Comparison of ENCODE assay signal across 11 cellular contexts in genomic region chr2:219851801-219852481, GRCh38.
DNase-seq lines count a peak whose midpoint lies in the region; ATAC-seq, FAIRE-seq and TF ChIP-seq lines count a peak whose summit lies in the region.
"Had no signal": no experiment of that assay in that cellular context is flagged by ENCODE, and none has a peak within 500 bp of the region (broad histone marks: within the 10 kb centered on the region; RNA-seq: fewer than 3 reads in every experiment).

No MANE protein-coding gene starts in this region.

- no peak overlapping the region for H2BK5ac ChIP-seq in IMR-90 (ENCODE audit: low read depth, low read length, poor library complexity, severe bottlenecking)

- no peaks in the 10 kb centered on the region for H3K9me1 ChIP-seq in IMR-90 (ENCODE audit: insufficient read depth, low read length)

- H3K79me1 ChIP-seq in IMR-90 (ENCODE audit: low read depth in 1 of 2, low read length in 2 of 2), result no peaks in the 10 kb centered on the region

- no peak for TF ChIP-seq EP300 in A549 (IDR thresholded peaks at IDR 0.05)

- no peaks in the 10 kb centered on the region for H3K9me3 Mint-ChIP-seq in nephron

- POLR2A ChIA-PET in A549 (lab: Yijun Ruan, JAX), result no interaction called here
- POLR2A ChIA-PET in IMR-90 (lab: Charles Lee; ENCODE audit: unreplicated experiment), result no interaction called here

- H2BK120ac ChIP-seq in IMR-90 (ENCODE audit: low read depth, low read length), result no peak overlapping the region

- no peak overlapping the region for H3K4ac ChIP-seq in IMR-90 (ENCODE audit: low read depth, low read length)

- no peak overlapping the region for H3K18ac ChIP-seq in IMR-90 (ENCODE audit: low read depth, low read length)

- WGBS in A549 (ENCODE audit: missing lambda C conversion rate), result 9% methylated on average over 20 of the region's 22 CpGs
- WGBS in IMR-90 (ENCODE audit: extremely low coverage in 2 of 2, insufficient read length in 1 of 2), 2 experiments, result 22% methylated on average over 9 of the region's 22 CpGs; no CpG with 5 or more reads in 1 of the 2 experiments
- WGBS in ectodermal cell, 2 experiments, result 56 to 67% methylated on average over 22 of the region's 22 CpGs

- H3K27me3 Mint-ChIP-seq in nephron (ENCODE audit: low read depth), result peaks cover 25% of the 10 kb centered on the region

- peak overlapping the region; percentile 32 for H2AK9ac ChIP-seq in IMR-90 (replicated peaks; ENCODE audit: low read depth, low read length, poor library complexity)

- H3K4me3 Mint-ChIP-seq in nephron, result peak overlapping the region in 2 of 3 experiments; percentile 4 to 7

- H4K5ac ChIP-seq in IMR-90 (ENCODE audit: low read depth, low read length), result no peak overlapping the region; the same call in 1 of the 2 replicates

- H3K9me3 ChIP-seq in A549, result no peaks in the 10 kb centered on the region
- no peaks in the 10 kb centered on the region for H3K9me3 ChIP-seq in IMR-90 (ENCODE audit: control insufficient read depth, insufficient read depth, low read length)
- no peaks in the 10 kb centered on the region for H3K9me3 ChIP-seq in ectodermal cell (ENCODE audit: control insufficient read depth, low read length)

- in situ Hi-C loops in IMR-90 (cut with MboI; ENCODE audit: low sequenced_read_pairs), result no loop called here

- FAIRE-seq in A549 (lab: Jason Lieb, UNC), result no peak
- FAIRE-seq: islet of Langerhans had no signal

- H3K9ac ChIP-seq in IMR-90 (ENCODE audit: low read depth, low read length), result no peak overlapping the region
- H3K9ac ChIP-seq: KMS-11 had no signal

- H4K8ac ChIP-seq in IMR-90 (ENCODE audit: low read depth in 2 of 2, low read length in 2 of 2), result no peak overlapping the region

- H2AFZ ChIP-seq in IMR-90 (replicated peaks; ENCODE audit: low read length, poor library complexity), result peak overlapping the region; percentile 76

- intact Hi-C loops in IMR-90 (cut with micrococcal nuclease), result no loop called here

- no peaks in the 10 kb centered on the region for H4K20me1 ChIP-seq in IMR-90 (ENCODE audit: insufficient read depth, low read length)

- CTCF ChIA-PET in A549 (lab: Yijun Ruan, JAX), result no interaction called here
- CTCF ChIA-PET in IMR-90 (lab: Yijun Ruan, JAX), result interaction anchor here (0.9 kb wide), 1 partner anchor 26 kb away, joined by 3 read pairs; no protein-coding TSS in a partner anchor

- ATAC-seq in A549 (peak; percentile 62 to 72), IMR-90 (ENCODE audit: low read depth) (peak; percentile 54)

- H3K27me3 ChIP-seq in IMR-90 (ENCODE audit: control insufficient read depth, insufficient read depth, low read length), result peaks cover 23% of the 10 kb centered on the region
- H3K27me3 ChIP-seq in ectodermal cell (ENCODE audit: control insufficient read depth, insufficient read depth, low read length, poor library complexity, severe bottlenecking), result no peaks in the 10 kb centered on the region

- H3K27ac Mint-ChIP-seq in nephron, result peak overlapping the region; percentile 7 to 36 (median 21)

- dilution Hi-C loops in IMR-90 (cut with HindIII; ENCODE audit: low sequenced_read_pairs, unreplicated experiment), result no loop called here

- H3K4me2 ChIP-seq in A549 (peak overlapping the region; percentile 52), IMR-90 (ENCODE audit: low read depth, low read length) (peak overlapping the region; percentile 59)
- H3K4me2 ChIP-seq: KMS-11 had no signal

- H3K23ac ChIP-seq in IMR-90 (ENCODE audit: low read depth, low read length), result no peak overlapping the region

- no peak overlapping the region for H4K91ac ChIP-seq in IMR-90 (ENCODE audit: insufficient read depth, low read depth, low read length)

- no peak for TF ChIP-seq CTCF in A549 (IDR thresholded peaks at IDR 0.05)
- no peak for TF ChIP-seq CTCF in IMR-90 (conservative IDR thresholded peaks at IDR 0.05; ENCODE audit: low read depth, low read length)
- no peak for TF ChIP-seq CTCF in nephron (IDR thresholded peaks at IDR 0.05; ENCODE audit: unreplicated experiment in 3 of 3)

- TF ChIP-seq RAD21 in A549 (conservative IDR thresholded peaks at IDR 0.05 in 1 of 2, IDR thresholded peaks at IDR 0.05 in 1 of 2) (no peak), IMR-90 (IDR thresholded peaks at IDR 0.05; ENCODE audit: low read length) (no peak)

- TF ChIP-seq POLR2A in A549 (IDR thresholded peaks at IDR 0.05; ENCODE audit: low read length), result no peak
- TF ChIP-seq POLR2A in IMR-90 (IDR thresholded peaks at IDR 0.05; ENCODE audit: low read depth, low read length), result no peak

- H2AK5ac ChIP-seq in IMR-90 (ENCODE audit: low read depth, low read length), result no peak overlapping the region

- H3K4me3 ChIP-seq in A549 (peak overlapping the region; percentile 14; the same call in 2 of the 3 replicates), IMR-90 (ENCODE audit: insufficient read depth, low read depth, low read length) (peak overlapping the region; percentile 23; the same call in 1 of the 2 replicates), ectodermal cell (ENCODE audit: insufficient read depth, low read depth, low read length) (no peak overlapping the region)

- H3K56ac ChIP-seq in IMR-90 (ENCODE audit: extremely low read depth, insufficient read depth, low read length), result no peak overlapping the region

- no peak overlapping the region for H2BK20ac ChIP-seq in IMR-90 (ENCODE audit: low read depth, low read length)

- H2BK15ac ChIP-seq in IMR-90 (ENCODE audit: low read depth, low read length), result no peak overlapping the region

- DNase-seq in A549 (ENCODE audit: low read depth in 1 of 2, low spot score in 1 of 2) (peak in 1 of 2 experiments; percentile 21), IMR-90 (peak; percentile 23), germinal center (ENCODE audit: low spot score) (no peak), ureter (ENCODE audit: low spot score) (no peak), NCI-H69 (lab: John Stamatoyannopoulos, UW) (no peak)
- no peak for DNase-seq in activated CD4-positive, alpha-beta T cell treated with anti-CD3 and anti-CD28 coated beads for 48 hours
- DNase-seq: dermis blood vessel endothelial cell had no signal

- no peak overlapping the region for H3K14ac ChIP-seq in IMR-90 (replicated peaks; ENCODE audit: low read depth, low read length)

- no peaks in the 10 kb centered on the region for H3K36me3 Mint-ChIP-seq in nephron (ENCODE audit: low read depth)

- peak overlapping the region in 1 of 2 experiments; percentile 24; a peak in 2 of 6 replicates for H3K27ac ChIP-seq in A549
- H3K27ac ChIP-seq in IMR-90 (ENCODE audit: insufficient read depth, low read length), result no peak overlapping the region
- H3K27ac ChIP-seq in ectodermal cell (ENCODE audit: insufficient read depth, low read depth, low read length, poor library complexity, severe bottlenecking), result peak overlapping the region; percentile 55
- H3K27ac ChIP-seq: KMS-11 had no signal

- H3K36me3 ChIP-seq in IMR-90 (ENCODE audit: control insufficient read depth, insufficient read depth, low read length) (no peaks in the 10 kb centered on the region), ectodermal cell (ENCODE audit: control insufficient read depth, insufficient read depth, low read length) (no peaks in the 10 kb centered on the region)

- no TSS peak for BruUV-seq in IMR-90 (replicated peaks; lab: Mats Ljungman, UMichigan)

- H3K4me1 Mint-ChIP-seq in nephron, result peaks cover 24% of the 10 kb centered on the region

- no peaks in the 10 kb centered on the region for H3K4me1 ChIP-seq in A549
- peaks cover 4% of the 10 kb centered on the region; the same call in 1 of the 2 replicates for H3K4me1 ChIP-seq in IMR-90 (ENCODE audit: control insufficient read depth, insufficient read depth, low read length)
- peaks cover 10% of the 10 kb centered on the region for H3K4me1 ChIP-seq in ectodermal cell (ENCODE audit: control insufficient read depth, insufficient read depth, low read length)

TF ChIP-seq in A549, 52 proteins besides CTCF, POLR2A, EP300 and RAD21 (continues in another document):
- TF ChIP-seq ATOH8 (CRISPR knock-in tag; IDR thresholded peaks at IDR 0.05; ENCODE audit: low read depth), result no peak
- TF ChIP-seq NFE2L2 (conservative IDR thresholded peaks at IDR 0.05; ENCODE audit: low read length), result no peak
- TF ChIP-seq RNF2 (IDR thresholded peaks at IDR 0.05; ENCODE audit: borderline replicate concordance, low read depth), result no peak
- TF ChIP-seq FOSL2 (IDR thresholded peaks at IDR 0.05), result no peak
- TF ChIP-seq FOSL2 (CRISPR knock-in tag; IDR thresholded peaks at IDR 0.05), result no peak
- TF ChIP-seq FOXS1 (CRISPR knock-in tag; IDR thresholded peaks at IDR 0.05), result no peak
- no peak for TF ChIP-seq NPAS2 (CRISPR knock-in tag; IDR thresholded peaks at IDR 0.05; ENCODE audit: borderline replicate concordance)
- no peak for TF ChIP-seq MAFK (IDR thresholded peaks at IDR 0.05; ENCODE audit: partially characterized antibody)

TF ChIP-seq in IMR-90, 13 proteins besides CTCF, POLR2A, EP300 and RAD21:
- no peak for TF ChIP-seq ELK1 (IDR thresholded peaks at IDR 0.05; ENCODE audit: borderline replicate concordance, low read depth, low read length)
- peak; percentile 78 for TF ChIP-seq BHLHE40 (IDR thresholded peaks at IDR 0.05; ENCODE audit: low read depth, low read length)
- no peak for TF ChIP-seq MXI1 (IDR thresholded peaks at IDR 0.05; ENCODE audit: borderline replicate concordance, low read depth, low read length)
